Comparison of ENCODE assay signal across 9 cellular contexts in the genomic region with DNA sequence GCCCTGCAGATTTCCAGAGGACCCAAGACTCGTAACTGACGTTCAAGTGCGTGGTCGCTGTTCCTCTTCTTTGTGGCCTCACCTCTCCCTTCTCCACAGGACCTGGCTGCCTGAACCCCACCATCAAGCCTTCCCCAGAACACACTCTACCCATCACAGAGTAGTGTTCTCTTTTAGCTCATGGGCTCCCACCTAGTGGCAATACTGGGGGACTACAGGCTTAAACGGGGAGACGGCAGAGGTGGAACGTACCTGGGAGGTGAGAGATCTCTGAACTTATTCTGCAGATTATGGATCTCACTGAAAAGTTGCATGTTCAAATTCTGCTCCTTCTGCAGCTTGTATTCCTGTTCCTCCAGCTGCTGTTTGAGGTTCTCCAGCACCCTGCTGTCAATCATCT.
DNase-seq lines count a peak whose midpoint lies in the region; ATAC-seq and TF ChIP-seq lines count a peak whose summit lies in the region.
"Had no signal": no experiment of that assay in that cellular context is flagged by ENCODE, and none has a peak within 500 bp of the region (broad histone marks: within the 10 kb centered on the region; RNA-seq: fewer than 3 reads in every experiment).

No MANE protein-coding gene starts in this region.

- H3K4me1 ChIP-seq in suprapubic skin: peaks cover 16% of the 10 kb centered on the region

- H3K9me3 ChIP-seq in suprapubic skin: no peaks in the 10 kb centered on the region
- H3K9me3 ChIP-seq: BLaER1 treated with 17β-estradiol and CSF1 and Interleukin-3, amounts not matched to agents 10 nM and 100 nM had no signal

- H3K36me3 ChIP-seq in suprapubic skin: peaks cover 70% of the 10 kb centered on the region

- no peak overlapping the region for H3K4me3 ChIP-seq in suprapubic skin
- H3K4me3 ChIP-seq: BLaER1 treated with 17β-estradiol and CSF1 and Interleukin-3, amounts not matched to agents 10 nM and 100 nM had no signal

- no peak for TF ChIP-seq POLR2A in suprapubic skin (IDR thresholded peaks at IDR 0.05)

- peaks cover 59% of the 10 kb centered on the region for H3K36me3 Mint-ChIP-seq in T-helper 2 cell treated with Interferon-gamma antibody and Interleukin-4, amounts not matched to agents 5 μg/mL and 100 μg/mL, for 36 hours (ENCODE audit: low read depth)

- H3K27ac Mint-ChIP-seq in T-helper 2 cell treated with Interferon-gamma antibody and Interleukin-4, amounts not matched to agents 5 μg/mL and 100 μg/mL, for 36 hours: peak overlapping the region; percentile 20

- WGBS in suprapubic skin: 87% methylated on average over 7 of the region's 7 CpGs

- H3K9me3 Mint-ChIP-seq in T-helper 2 cell treated with Interferon-gamma antibody and Interleukin-4, amounts not matched to agents 5 μg/mL and 100 μg/mL, for 36 hours: no peaks in the 10 kb centered on the region

- H3K4me1 Mint-ChIP-seq in T-helper 2 cell treated with Interferon-gamma antibody and Interleukin-4, amounts not matched to agents 5 μg/mL and 100 μg/mL, for 36 hours (ENCODE audit: low read depth): peaks cover 17% of the 10 kb centered on the region

- H3K27me3 ChIP-seq in suprapubic skin: no peaks in the 10 kb centered on the region
- H3K27me3 ChIP-seq: BLaER1 treated with 17β-estradiol and CSF1 and Interleukin-3, amounts not matched to agents 10 nM and 100 nM had no signal

- no peak overlapping the region for H3K4me3 Mint-ChIP-seq in T-helper 2 cell treated with Interferon-gamma antibody and Interleukin-4, amounts not matched to agents 5 μg/mL and 100 μg/mL, for 36 hours

- no peak for TF ChIP-seq EP300 in suprapubic skin (IDR thresholded peaks at IDR 0.05)

- no peaks in the 10 kb centered on the region for H3K27me3 Mint-ChIP-seq in T-helper 2 cell treated with Interferon-gamma antibody and Interleukin-4, amounts not matched to agents 5 μg/mL and 100 μg/mL, for 36 hours (ENCODE audit: low read depth)

- peak; percentile 56 for ATAC-seq in HG03139 (IDR thresholded peaks at IDR 0.05; ENCODE audit: unreplicated experiment)

- peak; percentile 19 for DNase-seq in NCI-H1436 (lab: John Stamatoyannopoulos, UW)
- DNase-seq in NCI-H1436 treated with DMSO at 0.1 percent for 48 hours (lab: John Stamatoyannopoulos, UW): no peak
- no peak for DNase-seq in T-helper 2 cell treated with Interferon-gamma antibody and Interleukin-4, amounts not matched to agents 5 μg/mL and 100 μg/mL, for 36 hours (ENCODE audit: low spot score)
- peak; percentile 61 for DNase-seq in iPS-NIHi11 (ENCODE audit: low spot score)
- DNase-seq in SIG-M5 treated with dmso at 0.1 percent for 504 hours (lab: John Stamatoyannopoulos, UW; ENCODE audit: unreplicated experiment): no peak
- no peak for DNase-seq in NCI-H1105 treated with DMSO at 0.1 percent for 48 hours (lab: John Stamatoyannopoulos, UW)
- no peak for DNase-seq in suprapubic skin (ENCODE audit: low spot score in 2 of 2)

- TF ChIP-seq CTCF in suprapubic skin (IDR thresholded peaks at IDR 0.05): no peak

- no peak overlapping the region for H3K27ac ChIP-seq in suprapubic skin
- H3K27ac ChIP-seq: BLaER1 treated with 17β-estradiol and CSF1 and Interleukin-3, amounts not matched to agents 10 nM and 100 nM had no signal

Comparison
In these comparisons a context has a peak if more than half of its experiments do, and no peak if none do; other contexts are left out.
1. DNase-seq: peak in NCI-H1436 (single experiment) and iPS-NIHi11 (single experiment); none in NCI-H1436 treated with DMSO at 0.1 percent for 48 hours (single experiment), T-helper 2 cell treated with Interferon-gamma antibody and Interleukin-4, amounts not matched to agents 5 μg/mL and 100 μg/mL, for 36 hours (single experiment), SIG-M5 treated with dmso at 0.1 percent for 504 hours (single experiment), NCI-H1105 treated with DMSO at 0.1 percent for 48 hours (single experiment) and suprapubic skin (0 of 2).